In genomic region chr15:22242311-22242710, GRCh38 we compare ENCODE assay signal across 3 cellular contexts.
DNase-seq lines count a peak whose midpoint lies in the region; TF ChIP-seq lines count a peak whose summit lies in the region.
"Not testable (repeated sequence)": the region's sequence is repeated elsewhere in the genome, so short reads cannot be mapped to it uniquely, and the experiment has no call there.

No MANE protein-coding gene starts in this region.

- H3K36me3 Mint-ChIP-seq in CD14-positive monocyte = not testable (repeated sequence)

- DNase-seq in CD14-positive monocyte (ENCODE audit: low spot score) = peak; percentile 7
- DNase-seq in activated effector memory CD4-positive, alpha-beta T cell treated with anti-CD3 and anti-CD28 coated beads, Interleukin-2, amount 50 U/mL, for 16 hours = peak; percentile 55
- DNase-seq in mesenteric fat pad (ENCODE audit: low spot score) = peak; percentile 89

- not testable (repeated sequence) for H3K27me3 Mint-ChIP-seq in CD14-positive monocyte (ENCODE audit: low read depth in 3 of 3)

- TF ChIP-seq CTCF in CD14-positive monocyte (IDR thresholded peaks at IDR 0.05) = not testable (repeated sequence)

- not testable (repeated sequence) for H3K27ac Mint-ChIP-seq in CD14-positive monocyte

- not testable (repeated sequence) for H3K4me1 Mint-ChIP-seq in CD14-positive monocyte

- intact Hi-C loops in CD14-positive monocyte (cut with micrococcal nuclease) = loop anchor here in 1 of 2 donors (10.0 kb wide), 1 partner anchor 1878 kb away; no protein-coding TSS in a partner anchor

- not testable (repeated sequence) for H3K9me3 Mint-ChIP-seq in CD14-positive monocyte

- not testable (repeated sequence) for H3K4me3 Mint-ChIP-seq in CD14-positive monocyte

Comparison
In these comparisons a context has a peak if more than half of its experiments do, and no peak if none do; other contexts are left out.
1. DNase-seq: peak in every context shown above with its lines; median percentile 89 in mesenteric fat pad; 55 in activated effector memory CD4-positive, alpha-beta T cell treated with anti-CD3 and anti-CD28 coated beads, Interleukin-2, amount 50 U/mL, for 16 hours; 7 in CD14-positive monocyte.